In genomic region chr13:30743319-30744055, GRCh38 we compare ENCODE assay signal across 7 cellular contexts. TPM values are rescaled to one million over a fixed set of nuclear protein-coding genes. Genes with fewer than 3 reads are reported as not detected.
A peak's percentile ranks its signal among the peaks of the same experiment; 100 is the strongest.
DNase-seq lines count a peak whose midpoint lies in the region; FAIRE-seq and TF ChIP-seq lines count a peak whose summit lies in the region.

No MANE protein-coding gene starts in this region.

- peak overlapping the region; percentile 48 for H3K9ac ChIP-seq in skeletal muscle satellite cell (ENCODE audit: low read depth, low read length)

- H3K36me3 ChIP-seq in skeletal muscle satellite cell (ENCODE audit: insufficient read depth, low read length): no peaks in the 10 kb centered on the region

- peak; percentile 84 for DNase-seq in HFF-Myc (ENCODE audit: extremely low read depth, low read depth)
- DNase-seq in SW480 (ENCODE audit: low spot score): peak; percentile 90
- peak; percentile 88 for DNase-seq in foreskin melanocyte
- no peak for DNase-seq in GM19239 (ENCODE audit: insufficient read length, low spot score)
- no peak for DNase-seq in NCI-H748 (lab: John Stamatoyannopoulos, UW; ENCODE audit: unreplicated experiment)
- DNase-seq in iPS-NIHi11 (ENCODE audit: low spot score): no peak

- H3K9me3 ChIP-seq in skeletal muscle satellite cell (replicated peaks; ENCODE audit: low read length): no peaks in the 10 kb centered on the region

- H3K4me3 ChIP-seq in HFF-Myc (replicated peaks; ENCODE audit: low read depth, low read length) (no peak overlapping the region), skeletal muscle satellite cell (ENCODE audit: low read length) (peak overlapping the region; percentile 42)

- no peak for TF ChIP-seq CTCF in HFF-Myc (IDR thresholded peaks at IDR 0.05; ENCODE audit: low read depth, low read length, missing control alignments)

- no peak for FAIRE-seq in GM19239 (lab: Jason Lieb, UNC)

- peaks cover 2% of the 10 kb centered on the region for H3K27me3 ChIP-seq in skeletal muscle satellite cell (ENCODE audit: control insufficient read depth, insufficient read depth, low read length)

- H3K4me1 ChIP-seq in skeletal muscle satellite cell (ENCODE audit: control insufficient read depth, insufficient read depth, low read length): peaks cover 65% of the 10 kb centered on the region

- peak overlapping the region; percentile 45 for H3K4me2 ChIP-seq in skeletal muscle satellite cell (ENCODE audit: low read length)

RNA-seq across cellular contexts. Expression of gene ALOX5AP, which starts 8.1 kb away (rescaled TPM):
- total RNA-seq in skeletal muscle satellite cell (2012; rRNA removed): 0.44 TPM in 1 of 2 replicates, not detected in the other

Comparison
In these comparisons a context has a peak if more than half of its experiments do, and no peak if none do; other contexts are left out.
1. DNase-seq: peak in HFF-Myc (single experiment), SW480 (single experiment) and foreskin melanocyte (single experiment); none in GM19239 (single experiment), NCI-H748 (single experiment) and iPS-NIHi11 (single experiment).